8 cellular contexts compared by ENCODE assay signal in genomic region chr15:92638291-92638708, GRCh38. TPM values are rescaled to one million over a fixed set of nuclear protein-coding genes. Genes with fewer than 3 reads are reported as not detected.
DNase-seq lines count a peak whose midpoint lies in the region; ATAC-seq and TF ChIP-seq lines count a peak whose summit lies in the region.

No MANE protein-coding gene starts in this region.

- TF ChIP-seq POLR2A in gastroesophageal sphincter (IDR thresholded peaks at IDR 0.05): no peak
- TF ChIP-seq POLR2A in suprapubic skin (IDR thresholded peaks at IDR 0.05): no peak

- TF ChIP-seq EP300 in gastroesophageal sphincter (IDR thresholded peaks at IDR 0.05) (no peak), suprapubic skin (IDR thresholded peaks at IDR 0.05) (no peak)

- DNase-seq in NCI-H526 (lab: John Stamatoyannopoulos, UW) (peak; percentile 88 to 92), suprapubic skin (ENCODE audit: low spot score in 2 of 2) (peak in 1 of 2 donors; percentile 50), brain microvascular endothelial cell (no peak)
- no peak for DNase-seq in central memory CD4-positive, alpha-beta T cell

- H3K27me3 ChIP-seq in gastroesophageal sphincter: no peaks in the 10 kb centered on the region
- no peaks in the 10 kb centered on the region for H3K27me3 ChIP-seq in suprapubic skin
- H3K27me3 ChIP-seq in brain microvascular endothelial cell (replicated peaks): no peaks in the 10 kb centered on the region

- in situ Hi-C loops in brain microvascular endothelial cell (cut with HindIII; ENCODE audit: low pct_ligation_motif_present, low sequenced_read_pairs): no loop called here

- TF ChIP-seq CTCF in gastroesophageal sphincter (IDR thresholded peaks at IDR 0.05) (no peak), suprapubic skin (IDR thresholded peaks at IDR 0.05) (no peak), brain microvascular endothelial cell (IDR thresholded peaks at IDR 0.05; ENCODE audit: low read depth, low read length, missing control alignments) (no peak)

- H3K9me3 ChIP-seq in gastroesophageal sphincter (no peaks in the 10 kb centered on the region), suprapubic skin (no peaks in the 10 kb centered on the region)

- peak overlapping the region; percentile 75 to 90 (median 82) for H3K27ac ChIP-seq in gastroesophageal sphincter
- peak overlapping the region; percentile 44 for H3K27ac ChIP-seq in suprapubic skin
- no peak overlapping the region for H3K27ac ChIP-seq in brain microvascular endothelial cell

- peak; percentile 35 for ATAC-seq in HG03432 (IDR thresholded peaks at IDR 0.05; ENCODE audit: unreplicated experiment)
- peak; percentile 63 for ATAC-seq in gastroesophageal sphincter
- ATAC-seq in HG03378 (IDR thresholded peaks at IDR 0.05; ENCODE audit: unreplicated experiment): no peak
- ATAC-seq in GM19035 (IDR thresholded peaks at IDR 0.05; ENCODE audit: unreplicated experiment): no peak

- H3K4me1 ChIP-seq in gastroesophageal sphincter (peaks cover 11 to 63% (median 28%) of the 10 kb centered on the region in 3 donors), suprapubic skin (peaks cover 4% of the 10 kb centered on the region)

- H3K36me3 ChIP-seq in gastroesophageal sphincter (no peaks in the 10 kb centered on the region), suprapubic skin (no peaks in the 10 kb centered on the region), brain microvascular endothelial cell (replicated peaks) (no peaks in the 10 kb centered on the region)

- 25 to 33% methylated on average over 8 to 9 of the region's 9 CpGs for WGBS in gastroesophageal sphincter (ENCODE audit: low coverage in 1 of 2), 2 donors
- WGBS in suprapubic skin: 71% methylated on average over 9 of the region's 9 CpGs

- H3K4me3 ChIP-seq in gastroesophageal sphincter (no peak overlapping the region), suprapubic skin (no peak overlapping the region), brain microvascular endothelial cell (ENCODE audit: low read depth, low read length) (no peak overlapping the region)

RNA-seq across cellular contexts. Expression of gene FAM174B, which starts 17.3 kb away (rescaled TPM):
- 10 to 100 TPM in 3 of 4 donors, 1 to 10 TPM in 1; 9.2 to 15.5 (median 13.3) TPM for total RNA-seq in gastroesophageal sphincter
- total RNA-seq in suprapubic skin: 10 to 100 TPM in 3 of 4 donors, 1 to 10 TPM in 1; 6.2 to 24.0 (median 18.3) TPM

Comparison
In these comparisons a context has a peak if more than half of its experiments do, and no peak if none do; other contexts are left out.
1. ATAC-seq: peak in HG03432 (single experiment) and gastroesophageal sphincter (single experiment); none in HG03378 (single experiment) and GM19035 (single experiment).
2. DNase-seq: peak in NCI-H526 (2 of 2); none in brain microvascular endothelial cell (single experiment) and central memory CD4-positive, alpha-beta T cell (single experiment).